8 cellular contexts compared by ENCODE assay signal in genomic region chrX:46376246-46376885, GRCh38.
DNase-seq lines count a peak whose midpoint lies in the region; ATAC-seq and TF ChIP-seq lines count a peak whose summit lies in the region.

No MANE protein-coding gene starts in this region.

- H3K4me1 ChIP-seq in A673 (ENCODE audit: insufficient read depth, low read length, poor library complexity, severe bottlenecking), result peaks cover 26% of the 10 kb centered on the region
- no peaks in the 10 kb centered on the region for H3K4me1 ChIP-seq in adrenal gland (replicated peaks in 1 of 2)
- H3K4me1 ChIP-seq in BE2C, result no peaks in the 10 kb centered on the region

- BruUV-seq in A673 (replicated peaks; lab: Mats Ljungman, UMichigan), result no TSS peak

- H3K4me3 ChIP-seq in A673 (ENCODE audit: low read depth, low read length, poor library complexity, severe bottlenecking), result no peak overlapping the region
- H3K4me3 ChIP-seq in adrenal gland, result no peak overlapping the region
- H3K4me3 ChIP-seq in BE2C (ENCODE audit: low read depth, low read length), result no peak overlapping the region

- H3K36me3 ChIP-seq in A673 (ENCODE audit: insufficient read depth, low read length, poor library complexity, severe bottlenecking) (no peaks in the 10 kb centered on the region), adrenal gland (replicated peaks in 1 of 2) (no peaks in the 10 kb centered on the region), BE2C (no peaks in the 10 kb centered on the region)

- TF ChIP-seq POLR2A in adrenal gland (IDR thresholded peaks at IDR 0.05), result no peak

- DNase-seq in A673 (ENCODE audit: low spot score) (peak; percentile 88), NCI-H82 (lab: John Stamatoyannopoulos, UW) (peak; percentile 74), adrenal gland (peak in 4 of 7 donors; percentile 21 to 50 (median 30)), iris pigment epithelial cell (ENCODE audit: low read depth) (peak; percentile 62), BE2C (no peak)
- peak; percentile 24 for DNase-seq in stimulated activated naive CD4-positive, alpha-beta T cell treated with Interleukin-2 at 50 U/mL for 16 hours (lab: John Stamatoyannopoulos, UW)

- H3K9me3 ChIP-seq in A673 (ENCODE audit: low read depth, low read length, poor library complexity, severe bottlenecking), result peaks cover 3% of the 10 kb centered on the region
- H3K9me3 ChIP-seq in adrenal gland (replicated peaks in 1 of 3), result no peaks in the 10 kb centered on the region
- no peaks in the 10 kb centered on the region for H3K9me3 ChIP-seq in BE2C

- intact Hi-C loops in A673 (cut with micrococcal nuclease; ENCODE audit: unreplicated experiment), result loop anchor here (1.0 to 2.0 kb wide), 3 partner anchors 52 to 862 kb away; no protein-coding TSS in a partner anchor
- intact Hi-C loops in adrenal gland (cut with DNase I), result no loop called here

- POLR2A ChIA-PET in A673 (lab: Charles Lee; ENCODE audit: low non-redundant PET), result interaction anchor here (0.6 kb wide), 2 partner anchors 54 to 678 kb away, joined by 3 to 4 read pairs; no protein-coding TSS in a partner anchor

- TF ChIP-seq CTCF in A673 (conservative IDR thresholded peaks at IDR 0.05; ENCODE audit: low read depth, low read length), result peak; percentile 74
- TF ChIP-seq CTCF in GM12872 (IDR thresholded peaks at IDR 0.05; ENCODE audit: insufficient read depth, low read depth, low read length), result peak; percentile 21; the same call in 1 of the 3 replicates
- peak in 5 of 6 experiments; percentile 30 to 44 (median 37) for TF ChIP-seq CTCF in adrenal gland (IDR thresholded peaks at IDR 0.05)
- TF ChIP-seq CTCF in BE2C (IDR thresholded peaks at IDR 0.05; ENCODE audit: low read depth, low read length), result no peak

- no peaks in the 10 kb centered on the region for H3K27me3 ChIP-seq in A673 (replicated peaks; ENCODE audit: insufficient read depth, low read depth, low read length, poor library complexity)
- peaks cover 9% of the 10 kb centered on the region for H3K27me3 ChIP-seq in adrenal gland
- no peaks in the 10 kb centered on the region for H3K27me3 ChIP-seq in BE2C

- no peak for ATAC-seq in GM21576 (IDR thresholded peaks at IDR 0.05; ENCODE audit: unreplicated experiment)

- WGBS in adrenal gland, 4 donors, result 35 to 46% (median 41%) methylated on average over 4 of the region's 4 CpGs

- H3K27ac ChIP-seq in A673 (ENCODE audit: low read depth, low read length, poor library complexity, severe bottlenecking) (peak overlapping the region; percentile 31), adrenal gland (no peak overlapping the region)

- CTCF ChIA-PET in A673 (lab: Charles Lee), result interaction anchor here (0.6 to 1.4 kb wide), 11 partner anchors 10 to 861 kb away, joined by 3 to 11 read pairs (median 4); no protein-coding TSS in a partner anchor
